Comparison of ENCODE assay signal across 29 cellular contexts in genomic region chr19:1775951-1776605, GRCh38. TPM values are rescaled to one million over a fixed set of nuclear protein-coding genes. Genes with fewer than 3 reads are reported as not detected.
DNase-seq lines count a peak whose midpoint lies in the region; ATAC-seq and TF ChIP-seq lines count a peak whose summit lies in the region.
"Had no signal": no experiment of that assay in that cellular context is flagged by ENCODE, and none has a peak within 500 bp of the region (broad histone marks: within the 10 kb centered on the region; RNA-seq: fewer than 3 reads in every experiment).

No MANE protein-coding gene starts in this region.

- no peak for TF ChIP-seq EP300 in SK-N-SH (IDR thresholded peaks at IDR 0.05; ENCODE audit: borderline replicate concordance in 1 of 2, low read depth in 1 of 2, low read length in 1 of 2)

- peaks cover 77% of the 10 kb centered on the region for H3K27me3 ChIP-seq in SK-N-SH (ENCODE audit: insufficient read depth)

- H3K4me3 ChIP-seq in SK-N-SH (ENCODE audit: low read depth in 2 of 2, low read length in 1 of 2) (no peak overlapping the region), iPS-18c (ENCODE audit: insufficient read depth, low read depth, low read length) (peak overlapping the region; percentile 24; the same call in 1 of the 2 replicates)
- H3K4me3 ChIP-seq: SK-N-MC had no signal

- no peak overlapping the region for H3K27ac Mint-ChIP-seq in WTC11
- no peak overlapping the region for H3K27ac Mint-ChIP-seq in natural killer cell
- H3K27ac Mint-ChIP-seq: CD14-positive monocyte, HFFc6 had no signal

- H3K4me1 ChIP-seq in SK-N-SH (ENCODE audit: control insufficient read depth in 1 of 2, insufficient read depth in 2 of 2, low read depth in 1 of 2, low read length in 1 of 2), result no peaks in the 10 kb centered on the region

- POLR2A ChIA-PET in SK-N-SH (lab: Yijun Ruan, JAX), result no interaction called here
- POLR2A ChIA-PET in WTC11 (lab: Charles Lee), result no interaction called here

- CTCF ChIA-PET in SK-N-SH (lab: Yijun Ruan, JAX), result interaction anchor here (1.0 to 11.8 kb wide), 6 partner anchors 18 to 230 kb away, joined by 3 to 143 read pairs (median 6); no protein-coding TSS in a partner anchor
- CTCF ChIA-PET in WTC11 (lab: Charles Lee), result interaction anchor here (0.5 to 3.9 kb wide), 15 partner anchors 8 to 678 kb away, joined by 3 to 26 read pairs (median 4); no protein-coding TSS in a partner anchor

- peaks cover 4% of the 10 kb centered on the region for H3K36me3 Mint-ChIP-seq in WTC11
- peaks cover 4% of the 10 kb centered on the region for H3K36me3 Mint-ChIP-seq in natural killer cell

- peak overlapping the region; percentile 58 for H3K4me3 Mint-ChIP-seq in WTC11
- H3K4me3 Mint-ChIP-seq in natural killer cell, result no peak overlapping the region
- H3K4me3 Mint-ChIP-seq: HFFc6 had no signal

- peaks cover 3% of the 10 kb centered on the region; the same call in 1 of the 2 replicates for H3K9me3 ChIP-seq in SK-N-SH
- H3K9me3 ChIP-seq in iPS-18c (ENCODE audit: control insufficient read depth, insufficient read depth, low read length), result peaks cover 2% of the 10 kb centered on the region

- H2AFZ ChIP-seq in SK-N-SH (ENCODE audit: low read depth), result no peak overlapping the region

- peaks cover 6% of the 10 kb centered on the region for H3K9me3 Mint-ChIP-seq in WTC11
- H3K9me3 Mint-ChIP-seq in natural killer cell, result peaks cover 0 to under 1% of the 10 kb centered on the region in 2 donors

- no peak for ATAC-seq in SK-N-SH treated with all-trans-retinoic acid at 6 μM for 48 hours
- ATAC-seq in WTC11, result no peak
- ATAC-seq in GM21515 (IDR thresholded peaks at IDR 0.05; ENCODE audit: unreplicated experiment), result no peak
- ATAC-seq in GM18517 (IDR thresholded peaks at IDR 0.05; ENCODE audit: unreplicated experiment), result no peak
- ATAC-seq in natural killer cell, result no peak

- 10% methylated on average over 15 of the region's 50 CpGs for WGBS in SK-N-SH (ENCODE audit: low lambda C conversion rate)

- DNase-seq in SK-N-SH (peak; percentile 37), WTC11 (ENCODE audit: low spot score) (no peak), MV-4-11 (lab: John Stamatoyannopoulos, UW) (no peak), natural killer cell (no peak)
- DNase-seq: ACHN; GDM1; HFFc6; IMR-90; NCI-H1105; NCI-H146; NCI-H2029; NCI-H2227 treated with DMSO at 0.1 percent for 48 hours; NCI-H510A; NCI-H748 treated with DMSO at 0.1 percent for 48 hours; NK-92 treated with Interleukin-12 subunit alpha and Interleukin-12 subunit beta, amount 100 ng/mL, for 24 hours; SHP77 treated with DMSO at 0.1 percent for 48 hours had no signal

- no peak overlapping the region for H3K9ac ChIP-seq in SK-N-SH
- H3K9ac ChIP-seq: KMS-11 had no signal

- H4K20me1 ChIP-seq in SK-N-SH (ENCODE audit: insufficient read depth), result no peaks in the 10 kb centered on the region

- H3K27ac ChIP-seq in SK-N-SH (ENCODE audit: low read depth in 2 of 2, low read length in 1 of 2), result no peak overlapping the region
- H3K27ac ChIP-seq: 22Rv1, HL-60, KMS-11, RWPE1, SK-N-MC had no signal

- no peak for TF ChIP-seq RAD21 in SK-N-SH (IDR thresholded peaks at IDR 0.05; ENCODE audit: low read length)

- H3K4me1 Mint-ChIP-seq in WTC11, result peaks cover 16% of the 10 kb centered on the region
- H3K4me1 Mint-ChIP-seq in natural killer cell, result no peaks in the 10 kb centered on the region
- H3K4me1 Mint-ChIP-seq: CD14-positive monocyte had no signal

- no peak for TF ChIP-seq CTCF in SK-N-SH (IDR thresholded peaks at IDR 0.05)
- TF ChIP-seq CTCF in WTC11 (IDR thresholded peaks at IDR 0.05), result no peak
- no peak for TF ChIP-seq CTCF in natural killer cell (IDR thresholded peaks at IDR 0.05)

- H3K27me3 Mint-ChIP-seq in WTC11 (ENCODE audit: low read depth), result peaks cover 98% of the 10 kb centered on the region
- peaks cover 51 to 60% of the 10 kb centered on the region in 2 donors for H3K27me3 Mint-ChIP-seq in natural killer cell (ENCODE audit: low read depth in 2 of 2)

- no peaks in the 10 kb centered on the region for H3K79me2 ChIP-seq in SK-N-SH (ENCODE audit: insufficient read depth)

- intact Hi-C loops in natural killer cell (cut with micrococcal nuclease), result no loop called here

- H3F3A ChIP-seq in SK-N-SH (replicated peaks; ENCODE audit: insufficient read depth), result peaks cover 3% of the 10 kb centered on the region

- H3K36me3 ChIP-seq in SK-N-SH (replicated peaks in 1 of 2; ENCODE audit: control insufficient read depth in 1 of 2, insufficient read depth in 2 of 2, low read length in 1 of 2), result no peaks in the 10 kb centered on the region

- H3K9me2 ChIP-seq in SK-N-SH, result no peaks in the 10 kb centered on the region

- H3K4me2 ChIP-seq in SK-N-SH, result no peak overlapping the region
- H3K4me2 ChIP-seq: KMS-11 had no signal

TF ChIP-seq in SK-N-SH, 30 proteins besides CTCF, POLR2A, EP300 and RAD21:
- peak; percentile 17; the same call in 1 of the 2 replicates for TF ChIP-seq EZH2phosphoT487 (IDR thresholded peaks at IDR 0.05; ENCODE audit: borderline replicate concordance, low read depth)
- TF ChIP-seq POLR2AphosphoS5 (IDR thresholded peaks at IDR 0.05; ENCODE audit: low read depth, low read length), result no peak

TF ChIP-seq in SK-N-SH treated with all-trans-retinoic acid at 6 μM for 48 hours, 23 proteins besides CTCF, POLR2A, EP300 and RAD21:
- TF ChIP-seq ZFP30 (CRISPR knock-in tag; IDR thresholded peaks at IDR 0.05) (no peak), RARB (CRISPR knock-in tag; IDR thresholded peaks at IDR 0.05) (no peak), ZC3H10 (CRISPR knock-in tag; IDR thresholded peaks at IDR 0.05) (no peak), ESRRG (CRISPR knock-in tag; IDR thresholded peaks at IDR 0.05) (no peak), ISL1 (CRISPR knock-in tag; IDR thresholded peaks at IDR 0.05) (no peak)
- TF ChIP-seq, protein P1, sequence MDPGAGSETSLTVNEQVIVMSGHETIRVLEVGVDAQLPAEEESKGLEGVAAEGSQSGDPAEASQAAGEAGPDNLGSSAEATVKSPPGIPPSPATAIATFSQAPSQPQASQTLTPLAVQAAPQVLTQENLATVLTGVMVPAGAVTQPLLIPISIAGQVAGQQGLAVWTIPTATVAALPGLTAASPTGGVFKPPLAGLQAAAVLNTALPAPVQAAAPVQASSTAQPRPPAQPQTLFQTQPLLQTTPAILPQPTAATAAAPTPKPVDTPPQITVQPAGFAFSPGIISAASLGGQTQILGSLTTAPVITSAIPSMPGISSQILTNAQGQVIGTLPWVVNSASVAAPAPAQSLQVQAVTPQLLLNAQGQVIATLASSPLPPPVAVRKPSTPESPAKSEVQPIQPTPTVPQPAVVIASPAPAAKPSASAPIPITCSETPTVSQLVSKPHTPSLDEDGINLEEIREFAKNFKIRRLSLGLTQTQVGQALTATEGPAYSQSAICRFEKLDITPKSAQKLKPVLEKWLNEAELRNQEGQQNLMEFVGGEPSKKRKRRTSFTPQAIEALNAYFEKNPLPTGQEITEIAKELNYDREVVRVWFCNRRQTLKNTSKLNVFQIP (CRISPR knock-in tag; IDR thresholded peaks at IDR 0.05; ENCODE audit: borderline replicate concordance, low read depth), result no peak
TF ChIP-seq in SK-N-SH treated with all-trans-retinoic acid at 6 μM for 48 hours: peak in this region for 0.

TF ChIP-seq in WTC11, 78 proteins besides CTCF, POLR2A, EP300 and RAD21 (continues in another document):
- no peak for TF ChIP-seq CBFB (CRISPR knock-in tag; IDR thresholded peaks at IDR 0.05; ENCODE audit: low read depth)
- no peak for TF ChIP-seq NR1H2 (CRISPR knock-in tag; IDR thresholded peaks at IDR 0.05)
- TF ChIP-seq FOXJ3 (CRISPR knock-in tag; IDR thresholded peaks at IDR 0.05; ENCODE audit: borderline replicate concordance), result no peak
- TF ChIP-seq ATF6 (CRISPR knock-in tag; IDR thresholded peaks at IDR 0.05), result no peak
- TF ChIP-seq, protein P2, sequence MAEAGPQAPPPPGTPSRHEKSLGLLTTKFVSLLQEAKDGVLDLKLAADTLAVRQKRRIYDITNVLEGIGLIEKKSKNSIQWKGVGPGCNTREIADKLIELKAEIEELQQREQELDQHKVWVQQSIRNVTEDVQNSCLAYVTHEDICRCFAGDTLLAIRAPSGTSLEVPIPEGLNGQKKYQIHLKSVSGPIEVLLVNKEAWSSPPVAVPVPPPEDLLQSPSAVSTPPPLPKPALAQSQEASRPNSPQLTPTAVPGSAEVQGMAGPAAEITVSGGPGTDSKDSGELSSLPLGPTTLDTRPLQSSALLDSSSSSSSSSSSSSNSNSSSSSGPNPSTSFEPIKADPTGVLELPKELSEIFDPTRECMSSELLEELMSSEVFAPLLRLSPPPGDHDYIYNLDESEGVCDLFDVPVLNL (CRISPR knock-in tag; IDR thresholded peaks at IDR 0.05; ENCODE audit: borderline replicate concordance, low read depth), result no peak
- no peak for TF ChIP-seq NFYB (CRISPR knock-in tag; conservative IDR thresholded peaks at IDR 0.05; ENCODE audit: low read depth)
- no peak for TF ChIP-seq ETV6 (CRISPR knock-in tag; IDR thresholded peaks at IDR 0.05)

RNA-seq across cellular contexts. Expression of gene ONECUT3, which starts 22.8 kb away (rescaled TPM):
- not detected in 2 replicates for polyA plus RNA-seq in SK-N-SH (2012; rRNA removed)
- polyA plus RNA-seq in SK-N-SH (2012; cell fraction: cytosol; rRNA removed), result not detected in 2 replicates
- not detected in 2 replicates for polyA plus RNA-seq in SK-N-SH (2012; cell fraction: nucleus; rRNA removed)
- 0.04 TPM in 1 of 3 replicates, not detected in the others for total RNA-seq in WTC11 (2021)
- not detected for total RNA-seq in natural killer cell
- total RNA-seq: Daoy, H4, HFFc6, HT-29, IMR-90 had no signal
- polyA plus RNA-seq: CD14-positive monocyte, IMR-90 had no signal

RNA-seq across cellular contexts. Expression of gene ATP8B3, which starts 36.0 kb away (rescaled TPM):
- 6.2 and 8.0 TPM in 2 replicates for polyA plus RNA-seq in SK-N-SH (2012; rRNA removed)
- polyA plus RNA-seq in SK-N-SH (2012; cell fraction: cytosol; rRNA removed), result 3.1 and 4.9 TPM in 2 replicates
- 20.8 and 25.6 TPM in 2 replicates for polyA plus RNA-seq in SK-N-SH (2012; cell fraction: nucleus; rRNA removed)
- total RNA-seq in WTC11 (2021) (5.5 to 8.2 TPM (median 8.0 TPM) in 3 replicates), natural killer cell (10 to 100 TPM in 2 of 3 donors, 1 to 10 TPM in 1; 5.3 to 11.5 (median 11.2) TPM)
